11 cellular contexts compared by ENCODE assay signal in genomic region chr20:24164360-24164759, GRCh38.
DNase-seq lines count a peak whose midpoint lies in the region; ATAC-seq, FAIRE-seq and TF ChIP-seq lines count a peak whose summit lies in the region.
"Had no signal": no experiment of that assay in that cellular context is flagged by ENCODE, and none has a peak within 500 bp of the region (broad histone marks: within the 10 kb centered on the region; RNA-seq: fewer than 3 reads in every experiment).

No MANE protein-coding gene starts in this region.

- H3K4me1 ChIP-seq in right lobe of liver (no peaks in the 10 kb centered on the region), neuronal stem cell (ENCODE audit: control insufficient read depth in 2 of 2, insufficient read depth in 1 of 2, low read depth in 1 of 2, low read length in 2 of 2) (peaks cover 0 to 3% of the 10 kb centered on the region in 2 donors)

- no peak overlapping the region for H4K8ac ChIP-seq in neuronal stem cell (ENCODE audit: low read depth, low read length)

- no peak overlapping the region for H2BK12ac ChIP-seq in neuronal stem cell (ENCODE audit: low read length)

- H3K9ac ChIP-seq in neuronal stem cell (ENCODE audit: low read depth, low read length, poor library complexity) = no peak overlapping the region

- H3K14ac ChIP-seq in neuronal stem cell (ENCODE audit: low read length) = no peak overlapping the region

- H3K9me3 ChIP-seq in right lobe of liver (no peaks in the 10 kb centered on the region), neuronal stem cell (replicated peaks in 1 of 2; ENCODE audit: control insufficient read depth in 2 of 2, insufficient read depth in 1 of 2, low read depth in 1 of 2, low read length in 2 of 2) (no peaks in the 10 kb centered on the region)
- H3K9me3 ChIP-seq: tibial artery had no signal

- DNase-seq in D721Med (ENCODE audit: insufficient read length, low spot score) (no peak), right lobe of liver (peak in 1 of 3 donors; percentile 35), neuronal stem cell (ENCODE audit: low spot score) (no peak)
- DNase-seq in activated T-cell treated with anti-CD3 and anti-CD28 coated beads, Interleukin-2, amount 50 U/mL, for 72 hours = peak; percentile 22 to 27
- DNase-seq: tibial artery had no signal

- H3K36me3 Mint-ChIP-seq in activated T-cell treated with anti-CD3 and anti-CD28 coated beads, Interleukin-2, amount 50 U/mL, for 72 hours (ENCODE audit: insufficient read depth in 2 of 2) = no peaks in the 10 kb centered on the region
- H3K36me3 Mint-ChIP-seq: naive thymus-derived CD4-positive, alpha-beta T cell had no signal

- no peak overlapping the region for H4K91ac ChIP-seq in neuronal stem cell (ENCODE audit: low read depth, low read length, poor library complexity)

- no peak overlapping the region for H2BK5ac ChIP-seq in neuronal stem cell (ENCODE audit: low read length)

- no peak overlapping the region for H2AFZ ChIP-seq in neuronal stem cell (ENCODE audit: low read length)

- no peak overlapping the region for H3K4ac ChIP-seq in neuronal stem cell (ENCODE audit: low read length)

- no peaks in the 10 kb centered on the region for H3K4me1 Mint-ChIP-seq in activated T-cell treated with anti-CD3 and anti-CD28 coated beads, Interleukin-2, amount 50 U/mL, for 72 hours (ENCODE audit: low read depth)

- H2AK5ac ChIP-seq in neuronal stem cell (ENCODE audit: low read depth, low read length) = no peak overlapping the region

- H3K27ac Mint-ChIP-seq in activated T-cell treated with anti-CD3 and anti-CD28 coated beads, Interleukin-2, amount 50 U/mL, for 72 hours = no peak overlapping the region
- H3K27ac Mint-ChIP-seq: naive thymus-derived CD4-positive, alpha-beta T cell had no signal

- no peak for TF ChIP-seq EP300 in Ishikawa (IDR thresholded peaks at IDR 0.05; ENCODE audit: borderline replicate concordance)

- WGBS in right lobe of liver (ENCODE audit: insufficient coverage, low coverage, low lambda C conversion rate, missing lambda C conversion rate) = 39% methylated on average over 5 of the region's 5 CpGs
- WGBS in neuronal stem cell (ENCODE audit: extremely low coverage in 2 of 2, insufficient read length in 2 of 2, insufficient replicate concordance in 1 of 2), 2 donors = no CpG with 5 or more reads among the region's 5 CpGs

- no peak overlapping the region for H3K4me3 Mint-ChIP-seq in activated T-cell treated with anti-CD3 and anti-CD28 coated beads, Interleukin-2, amount 50 U/mL, for 72 hours
- H3K4me3 Mint-ChIP-seq: naive thymus-derived CD4-positive, alpha-beta T cell had no signal

- no peak for ATAC-seq in activated T-cell treated with anti-CD3 and anti-CD28 coated beads, Interleukin-2, amount 50 U/mL, for 72 hours (replicated peaks in 1 of 2)
- ATAC-seq in right lobe of liver (peak; percentile 55 to 72 (median 67)), GM21576 (IDR thresholded peaks at IDR 0.05; ENCODE audit: unreplicated experiment) (no peak), HG03457 (IDR thresholded peaks at IDR 0.05; ENCODE audit: unreplicated experiment) (no peak), GM19452 (IDR thresholded peaks at IDR 0.05; ENCODE audit: unreplicated experiment) (no peak)
- ATAC-seq: naive thymus-derived CD4-positive, alpha-beta T cell had no signal

- intact Hi-C loops in right lobe of liver (cut with DNase I) = loop anchor here in 1 of 2 donors (5.0 to 10.0 kb wide), 2 partner anchors 618 to 750 kb away; no protein-coding TSS in a partner anchor

- H3K4me3 ChIP-seq in right lobe of liver (no peak overlapping the region), neuronal stem cell (ENCODE audit: low read length in 2 of 2) (no peak overlapping the region)
- H3K4me3 ChIP-seq: tibial artery had no signal

- H3K27me3 ChIP-seq in right lobe of liver = no peaks in the 10 kb centered on the region
- H3K27me3 ChIP-seq in neuronal stem cell (ENCODE audit: control insufficient read depth in 3 of 3, insufficient read depth in 3 of 3, low read depth in 1 of 3, low read length in 3 of 3) = no peaks in the 10 kb centered on the region

- no peak for FAIRE-seq in D721Med (lab: Jason Lieb, UNC)
- FAIRE-seq: colon had no signal

- H3K9me3 Mint-ChIP-seq in activated T-cell treated with anti-CD3 and anti-CD28 coated beads, Interleukin-2, amount 50 U/mL, for 72 hours = no peaks in the 10 kb centered on the region
- H3K9me3 Mint-ChIP-seq: naive thymus-derived CD4-positive, alpha-beta T cell had no signal

- H3K18ac ChIP-seq in neuronal stem cell (ENCODE audit: low read length) = no peak overlapping the region

- H3K27ac ChIP-seq in right lobe of liver (no peak overlapping the region), neuronal stem cell (replicated peaks; ENCODE audit: low read length) (no peak overlapping the region)
- H3K27ac ChIP-seq: tibial artery had no signal

- H3K27me3 Mint-ChIP-seq in activated T-cell treated with anti-CD3 and anti-CD28 coated beads, Interleukin-2, amount 50 U/mL, for 72 hours (ENCODE audit: low read depth) = no peaks in the 10 kb centered on the region
- H3K27me3 Mint-ChIP-seq: naive thymus-derived CD4-positive, alpha-beta T cell had no signal

- H3K36me3 ChIP-seq in right lobe of liver (no peaks in the 10 kb centered on the region), neuronal stem cell (replicated peaks in 1 of 2; ENCODE audit: control insufficient read depth in 2 of 2, insufficient read depth in 2 of 2, low read length in 2 of 2) (no peaks in the 10 kb centered on the region)
- H3K36me3 ChIP-seq: tibial artery had no signal

- TF ChIP-seq CTCF in D721Med (IDR thresholded peaks at IDR 0.05; ENCODE audit: insufficient read depth, missing control alignments) = peak; percentile 23
- peak; percentile 36 to 65 (median 53) for TF ChIP-seq CTCF in right lobe of liver (IDR thresholded peaks at IDR 0.05)

- H3K4me2 ChIP-seq in neuronal stem cell (ENCODE audit: insufficient read depth, low read length, poor library complexity, severe bottlenecking) = no peak overlapping the region

- peak; percentile 59 for TF ChIP-seq RAD21 in Ishikawa (IDR thresholded peaks at IDR 0.05; ENCODE audit: low read depth)

- no peak for TF ChIP-seq POLR2A in right lobe of liver (IDR thresholded peaks at IDR 0.05)

- no peak overlapping the region for H2BK15ac ChIP-seq in neuronal stem cell (ENCODE audit: low read length)

- no peaks in the 10 kb centered on the region for H3K79me1 ChIP-seq in neuronal stem cell (ENCODE audit: low read depth, low read length)

- H2BK120ac ChIP-seq in neuronal stem cell (ENCODE audit: low read depth, low read length) = no peak overlapping the region

- no peak overlapping the region for H3K23ac ChIP-seq in neuronal stem cell (ENCODE audit: low read depth, low read length, poor library complexity)

TF ChIP-seq in Ishikawa, 13 proteins besides CTCF, POLR2A, EP300 and RAD21:
- no peak for TF ChIP-seq NFIC (IDR thresholded peaks at IDR 0.05)
- no peak for TF ChIP-seq FOXM1 (IDR thresholded peaks at IDR 0.05; ENCODE audit: borderline replicate concordance, low read depth)
- no peak for TF ChIP-seq ZBTB7A (IDR thresholded peaks at IDR 0.05; ENCODE audit: low read depth)
- TF ChIP-seq USF1 (IDR thresholded peaks at IDR 0.05) = no peak
- TF ChIP-seq TCF12 (IDR thresholded peaks at IDR 0.05; ENCODE audit: low read depth) = no peak
- no peak for TF ChIP-seq MAX (IDR thresholded peaks at IDR 0.05)
- no peak for TF ChIP-seq REST (IDR thresholded peaks at IDR 0.05; ENCODE audit: low read depth)
- no peak for TF ChIP-seq TEAD4 (IDR thresholded peaks at IDR 0.05)

Comparison
In these comparisons a context has a peak if more than half of its experiments do, and no peak if none do; other contexts are left out.
1. DNase-seq: peak in activated T-cell treated with anti-CD3 and anti-CD28 coated beads, Interleukin-2, amount 50 U/mL, for 72 hours (2 of 2); none in D721Med (single experiment) and neuronal stem cell (single experiment).
2. ATAC-seq: peak in right lobe of liver (4 of 4); none in activated T-cell treated with anti-CD3 and anti-CD28 coated beads, Interleukin-2, amount 50 U/mL, for 72 hours (0 of 2), GM21576 (single experiment), HG03457 (single experiment) and GM19452 (single experiment).